ENCODE assay signal across 14 cellular contexts in genomic region chr9:21902112-21902511, GRCh38.
DNase-seq lines count a peak whose midpoint lies in the region; ATAC-seq and TF ChIP-seq lines count a peak whose summit lies in the region.
"Had no signal": no experiment of that assay in that cellular context is flagged by ENCODE, and none has a peak within 500 bp of the region (broad histone marks: within the 10 kb centered on the region; RNA-seq: fewer than 3 reads in every experiment).

No MANE protein-coding gene starts in this region.

- no peaks in the 10 kb centered on the region for H4K20me1 ChIP-seq in OCI-LY7 (ENCODE audit: insufficient read depth, low read length)

- peaks cover 15% of the 10 kb centered on the region for H3K4me1 Mint-ChIP-seq in activated CD8-positive, alpha-beta T cell treated with anti-CD3 and anti-CD28 coated beads, Interleukin-2, amount 10 ng/mL, durations not matched to agents 7 days and 5 days (ENCODE audit: low read depth)
- no peaks in the 10 kb centered on the region for H3K4me1 Mint-ChIP-seq in activated CD8-positive, alpha-beta T cell treated with anti-CD3 and anti-CD28 coated beads for 36 hours (ENCODE audit: low read depth)
- H3K4me1 Mint-ChIP-seq in activated T-cell treated with anti-CD3 and anti-CD28 coated beads, Interleukin-2, amount 50 U/mL, for 72 hours (ENCODE audit: low read depth): no peaks in the 10 kb centered on the region

- H3K9me3 ChIP-seq in OCI-LY7 (ENCODE audit: low read length) (no peaks in the 10 kb centered on the region), mesenchymal stem cell (ENCODE audit: control insufficient read depth, low read length) (peaks cover 25% of the 10 kb centered on the region)

- H3K4me2 ChIP-seq in OCI-LY7 (ENCODE audit: low read length) (no peak overlapping the region), mesenchymal stem cell (ENCODE audit: low read length, poor library complexity, severe bottlenecking) (no peak overlapping the region)

- no peak overlapping the region for H3K4ac ChIP-seq in mesenchymal stem cell (ENCODE audit: low read depth in 1 of 2, low read length in 2 of 2)

- H2BK15ac ChIP-seq in mesenchymal stem cell (ENCODE audit: low read depth, poor library complexity, severe bottlenecking): no peak overlapping the region

- H3K14ac ChIP-seq in mesenchymal stem cell (ENCODE audit: low read length in 2 of 2): no peak overlapping the region

- BruUV-seq in OCI-LY7 (replicated peaks; lab: Mats Ljungman, UMichigan): no TSS peak

- H2BK5ac ChIP-seq in mesenchymal stem cell (ENCODE audit: low read depth, low read length, poor library complexity, severe bottlenecking): no peak overlapping the region

- no peak overlapping the region for H3K23ac ChIP-seq in mesenchymal stem cell (ENCODE audit: low read length in 2 of 2)

- H3K27ac ChIP-seq in OCI-LY7 (ENCODE audit: low read depth, low read length, poor library complexity, severe bottlenecking): no peak overlapping the region
- no peak overlapping the region for H3K27ac ChIP-seq in mesenchymal stem cell (ENCODE audit: low read length, poor library complexity, severe bottlenecking)

- no peaks in the 10 kb centered on the region for H3K27me3 ChIP-seq in mesenchymal stem cell (ENCODE audit: control insufficient read depth in 1 of 2, insufficient read depth in 1 of 2, low read length in 2 of 2)

- no peak overlapping the region for H3K4me3 ChIP-seq in OCI-LY7 (ENCODE audit: low read depth, low read length, poor library complexity, severe bottlenecking)
- H3K4me3 ChIP-seq in mesenchymal stem cell (ENCODE audit: insufficient read depth in 1 of 2, low read depth in 1 of 2, low read length in 2 of 2): no peak overlapping the region

- 79% methylated on average over 1 of the region's 1 CpG for WGBS in mesenchymal stem cell

- no peak for TF ChIP-seq CTCF in activated CD8-positive, alpha-beta T cell treated with anti-CD3 and anti-CD28 coated beads for 36 hours (IDR thresholded peaks at IDR 0.05)
- no peak for TF ChIP-seq CTCF in OCI-LY7 (conservative IDR thresholded peaks at IDR 0.05; ENCODE audit: low read length)

- no peak overlapping the region for H3K27ac Mint-ChIP-seq in activated CD8-positive, alpha-beta T cell treated with anti-CD3 and anti-CD28 coated beads, Interleukin-2, amount 10 ng/mL, durations not matched to agents 7 days and 5 days
- H3K27ac Mint-ChIP-seq in activated CD8-positive, alpha-beta T cell treated with anti-CD3 and anti-CD28 coated beads for 36 hours: no peak overlapping the region
- no peak overlapping the region for H3K27ac Mint-ChIP-seq in activated T-cell treated with anti-CD3 and anti-CD28 coated beads, Interleukin-2, amount 50 U/mL, for 72 hours
- H3K27ac Mint-ChIP-seq: type B pancreatic cell had no signal

- intact Hi-C loops in activated CD8-positive, alpha-beta T cell treated with anti-CD3 and anti-CD28 coated beads for 36 hours (cut with micrococcal nuclease): no loop called here
- intact Hi-C loops in OCI-LY7 (cut with micrococcal nuclease; ENCODE audit: unreplicated experiment): no loop called here

- H3K4me3 Mint-ChIP-seq in activated CD8-positive, alpha-beta T cell treated with anti-CD3 and anti-CD28 coated beads, Interleukin-2, amount 10 ng/mL, durations not matched to agents 7 days and 5 days: no peak overlapping the region
- H3K4me3 Mint-ChIP-seq in activated CD8-positive, alpha-beta T cell treated with anti-CD3 and anti-CD28 coated beads for 36 hours: no peak overlapping the region
- H3K4me3 Mint-ChIP-seq in activated T-cell treated with anti-CD3 and anti-CD28 coated beads, Interleukin-2, amount 50 U/mL, for 72 hours: no peak overlapping the region
- H3K4me3 Mint-ChIP-seq: type B pancreatic cell had no signal

- H3K4me1 ChIP-seq in OCI-LY7 (ENCODE audit: insufficient read depth, low read length, poor library complexity, severe bottlenecking): peaks cover 6% of the 10 kb centered on the region
- peaks cover 6% of the 10 kb centered on the region for H3K4me1 ChIP-seq in mesenchymal stem cell (ENCODE audit: control insufficient read depth, insufficient read depth, low read depth, low read length)

- DNase-seq in activated CD8-positive, alpha-beta T cell treated with anti-CD3 and anti-CD28 coated beads, Interleukin-2, amount 10 ng/mL, durations not matched to agents 7 days and 5 days: no peak
- DNase-seq in activated CD8-positive, alpha-beta T cell treated with anti-CD3 and anti-CD28 coated beads for 36 hours: no peak
- DNase-seq in OCI-LY7 (ENCODE audit: low spot score): peak; percentile 15
- no peak for DNase-seq in NCI-H524 treated with DMSO at 0.1 percent for 48 hours (lab: John Stamatoyannopoulos, UW)
- DNase-seq in T-helper 1 cell: no peak
- DNase-seq in mesenchymal stem cell: no peak
- no peak for DNase-seq in activated T-cell treated with anti-CD3 and anti-CD28 coated beads, Interleukin-2, amount 50 U/mL, for 72 hours
- DNase-seq: activated CD8-positive, alpha-beta memory T cell treated with anti-CD3 and anti-CD28 coated beads, Interleukin-2, amount 50 U/mL, for 48 hours; midbrain; NCI-H510A; posterior cingulate gyrus; Right ventricle myocardium superior had no signal

- no peak overlapping the region for H2BK12ac ChIP-seq in mesenchymal stem cell (ENCODE audit: low read length in 2 of 2)

- no peaks in the 10 kb centered on the region for H3K9me2 ChIP-seq in OCI-LY7 (ENCODE audit: insufficient read depth, low read length)

- H4K8ac ChIP-seq in mesenchymal stem cell (ENCODE audit: low read length): no peak overlapping the region

- H2BK120ac ChIP-seq in mesenchymal stem cell (ENCODE audit: low read depth, low read length): no peak overlapping the region

- H2AK5ac ChIP-seq in mesenchymal stem cell (ENCODE audit: low read length, severe bottlenecking): no peak overlapping the region

- no peak overlapping the region for H4K91ac ChIP-seq in mesenchymal stem cell (ENCODE audit: low read length)

- peaks cover 16% of the 10 kb centered on the region for H3K9me3 Mint-ChIP-seq in activated CD8-positive, alpha-beta T cell treated with anti-CD3 and anti-CD28 coated beads, Interleukin-2, amount 10 ng/mL, durations not matched to agents 7 days and 5 days (ENCODE audit: insufficient read depth)
- H3K9me3 Mint-ChIP-seq in activated CD8-positive, alpha-beta T cell treated with anti-CD3 and anti-CD28 coated beads for 36 hours: peaks cover 62% of the 10 kb centered on the region
- H3K9me3 Mint-ChIP-seq in activated T-cell treated with anti-CD3 and anti-CD28 coated beads, Interleukin-2, amount 50 U/mL, for 72 hours: peaks cover 19 to 22% of the 10 kb centered on the region in 2 donors

- H3K36me3 ChIP-seq in OCI-LY7 (ENCODE audit: insufficient read depth, low read length) (no peaks in the 10 kb centered on the region; the same call in 1 of the 2 replicates), mesenchymal stem cell (ENCODE audit: control insufficient read depth in 1 of 2, insufficient read depth in 2 of 2, low read depth in 1 of 2, low read length in 2 of 2) (peaks cover 0 to 2% of the 10 kb centered on the region in 2 experiments)

- ATAC-seq in activated CD8-positive, alpha-beta T cell treated with anti-CD3 and anti-CD28 coated beads, Interleukin-2, amount 10 ng/mL, durations not matched to agents 7 days and 5 days: peak; percentile 36
- ATAC-seq in activated CD8-positive, alpha-beta T cell treated with anti-CD3 and anti-CD28 coated beads for 36 hours: no peak
- peak; percentile 43 for ATAC-seq in HG03175 (IDR thresholded peaks at IDR 0.05; ENCODE audit: unreplicated experiment)
- no peak for ATAC-seq in activated T-cell treated with anti-CD3 and anti-CD28 coated beads, Interleukin-2, amount 50 U/mL, for 72 hours (replicated peaks in 1 of 2)

- H3K79me2 ChIP-seq in OCI-LY7 (ENCODE audit: insufficient read depth, low read depth, low read length): no peaks in the 10 kb centered on the region

- peaks cover 7% of the 10 kb centered on the region for H3K36me3 Mint-ChIP-seq in activated CD8-positive, alpha-beta T cell treated with anti-CD3 and anti-CD28 coated beads, Interleukin-2, amount 10 ng/mL, durations not matched to agents 7 days and 5 days (ENCODE audit: low read depth)
- H3K36me3 Mint-ChIP-seq in activated CD8-positive, alpha-beta T cell treated with anti-CD3 and anti-CD28 coated beads for 36 hours (ENCODE audit: low read depth): peaks cover 29% of the 10 kb centered on the region
- H3K36me3 Mint-ChIP-seq in activated T-cell treated with anti-CD3 and anti-CD28 coated beads, Interleukin-2, amount 50 U/mL, for 72 hours (ENCODE audit: insufficient read depth in 2 of 2): peaks cover 11 to 33% of the 10 kb centered on the region in 2 donors

- no peak overlapping the region for H3K18ac ChIP-seq in mesenchymal stem cell (ENCODE audit: low read depth in 1 of 2, low read length in 2 of 2)

- H3K79me1 ChIP-seq in mesenchymal stem cell (replicated peaks; ENCODE audit: low read length, poor library complexity, severe bottlenecking): no peaks in the 10 kb centered on the region

- H2AFZ ChIP-seq in OCI-LY7 (ENCODE audit: low read length): no peak overlapping the region
- H2AFZ ChIP-seq in mesenchymal stem cell (ENCODE audit: low read depth, low read length): no peak overlapping the region

- CTCF ChIA-PET in activated CD8-positive, alpha-beta T cell treated with anti-CD3 and anti-CD28 coated beads, Interleukin-2, amount 10 ng/mL, durations not matched to agents 7 days and 5 days (lab: Charles Lee): interaction anchor here (1.7 kb wide), 1 partner anchor 88 kb away, joined by 4 read pairs; no protein-coding TSS in a partner anchor
- CTCF ChIA-PET in activated CD8-positive, alpha-beta T cell treated with anti-CD3 and anti-CD28 coated beads for 36 hours (lab: Charles Lee): interaction anchor here (0.7 kb wide), 1 partner anchor 106 kb away, joined by 3 read pairs; no protein-coding TSS in a partner anchor
- CTCF ChIA-PET in OCI-LY7 (lab: Charles Lee; ENCODE audit: unreplicated experiment): no interaction called here

- H3K27me3 Mint-ChIP-seq in activated CD8-positive, alpha-beta T cell treated with anti-CD3 and anti-CD28 coated beads, Interleukin-2, amount 10 ng/mL, durations not matched to agents 7 days and 5 days (ENCODE audit: low read depth): no peaks in the 10 kb centered on the region
- H3K27me3 Mint-ChIP-seq in activated CD8-positive, alpha-beta T cell treated with anti-CD3 and anti-CD28 coated beads for 36 hours: no peaks in the 10 kb centered on the region
- H3K27me3 Mint-ChIP-seq in activated T-cell treated with anti-CD3 and anti-CD28 coated beads, Interleukin-2, amount 50 U/mL, for 72 hours (ENCODE audit: low read depth): no peaks in the 10 kb centered on the region
- H3K27me3 Mint-ChIP-seq: type B pancreatic cell had no signal

- no peak overlapping the region for H3K9ac ChIP-seq in mesenchymal stem cell (ENCODE audit: low read length)

- POLR2A ChIA-PET in activated CD8-positive, alpha-beta T cell treated with anti-CD3 and anti-CD28 coated beads, Interleukin-2, amount 10 ng/mL, durations not matched to agents 7 days and 5 days (lab: Charles Lee): no interaction called here
- POLR2A ChIA-PET in activated CD8-positive, alpha-beta T cell treated with anti-CD3 and anti-CD28 coated beads for 36 hours (lab: Charles Lee): no interaction called here
- POLR2A ChIA-PET in OCI-LY7 (lab: Charles Lee): interaction anchor here (0.8 to 1.1 kb wide), 3 partner anchors 11 to 86 kb away, joined by 3 to 4 read pairs (median 3); no protein-coding TSS in a partner anchor

Comparison
In these comparisons a context has a peak if more than half of its experiments do, and no peak if none do; other contexts are left out.
1. ATAC-seq: peak in activated CD8-positive, alpha-beta T cell treated with anti-CD3 and anti-CD28 coated beads, Interleukin-2, amount 10 ng/mL, durations not matched to agents 7 days and 5 days (single experiment) and HG03175 (single experiment); none in activated CD8-positive, alpha-beta T cell treated with anti-CD3 and anti-CD28 coated beads for 36 hours (single experiment) and activated T-cell treated with anti-CD3 and anti-CD28 coated beads, Interleukin-2, amount 50 U/mL, for 72 hours (0 of 2).